1 cellular context compared by ENCODE assay signal in the genomic region with DNA sequence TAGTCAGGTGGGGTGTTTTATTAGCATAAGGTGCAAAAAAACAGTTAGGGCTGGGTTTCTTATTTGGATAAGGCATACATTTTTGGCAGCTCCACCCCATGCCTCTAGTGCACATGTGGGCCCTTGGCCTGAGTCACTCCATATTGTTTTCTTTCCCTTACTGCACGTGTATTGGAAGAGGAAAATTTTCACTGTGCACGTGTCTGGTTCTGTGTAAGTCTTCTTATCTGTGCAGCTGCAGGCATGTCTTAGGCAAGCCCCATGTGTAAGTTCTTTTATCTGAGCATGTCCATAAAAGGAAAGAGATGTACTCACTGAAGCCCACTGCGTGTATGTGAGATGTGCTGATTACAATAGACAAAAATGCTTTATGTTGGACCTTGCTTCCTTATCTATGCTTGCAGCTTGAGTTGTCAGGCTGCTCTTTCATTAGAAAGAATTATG.
TF ChIP-seq lines count a peak whose summit lies in the region.

No MANE protein-coding gene starts in this region.

TF ChIP-seq in SK-N-SH treated with all-trans-retinoic acid at 6 μM for 48 hours, 23 proteins besides CTCF, POLR2A, EP300 and RAD21 (continued from another document):
- TF ChIP-seq, protein P1, sequence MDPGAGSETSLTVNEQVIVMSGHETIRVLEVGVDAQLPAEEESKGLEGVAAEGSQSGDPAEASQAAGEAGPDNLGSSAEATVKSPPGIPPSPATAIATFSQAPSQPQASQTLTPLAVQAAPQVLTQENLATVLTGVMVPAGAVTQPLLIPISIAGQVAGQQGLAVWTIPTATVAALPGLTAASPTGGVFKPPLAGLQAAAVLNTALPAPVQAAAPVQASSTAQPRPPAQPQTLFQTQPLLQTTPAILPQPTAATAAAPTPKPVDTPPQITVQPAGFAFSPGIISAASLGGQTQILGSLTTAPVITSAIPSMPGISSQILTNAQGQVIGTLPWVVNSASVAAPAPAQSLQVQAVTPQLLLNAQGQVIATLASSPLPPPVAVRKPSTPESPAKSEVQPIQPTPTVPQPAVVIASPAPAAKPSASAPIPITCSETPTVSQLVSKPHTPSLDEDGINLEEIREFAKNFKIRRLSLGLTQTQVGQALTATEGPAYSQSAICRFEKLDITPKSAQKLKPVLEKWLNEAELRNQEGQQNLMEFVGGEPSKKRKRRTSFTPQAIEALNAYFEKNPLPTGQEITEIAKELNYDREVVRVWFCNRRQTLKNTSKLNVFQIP (CRISPR knock-in tag; IDR thresholded peaks at IDR 0.05; ENCODE audit: borderline replicate concordance, low read depth): no peak
- TF ChIP-seq ZFP30 (CRISPR knock-in tag; IDR thresholded peaks at IDR 0.05): no peak
- TF ChIP-seq GLIS3 (CRISPR knock-in tag; IDR thresholded peaks at IDR 0.05): no peak
- no peak for TF ChIP-seq BACH2 (CRISPR knock-in tag; IDR thresholded peaks at IDR 0.05; ENCODE audit: borderline replicate concordance)
TF ChIP-seq in SK-N-SH treated with all-trans-retinoic acid at 6 μM for 48 hours: peak in this region for 0.
